23 cellular contexts compared by ENCODE assay signal in the genomic region with DNA sequence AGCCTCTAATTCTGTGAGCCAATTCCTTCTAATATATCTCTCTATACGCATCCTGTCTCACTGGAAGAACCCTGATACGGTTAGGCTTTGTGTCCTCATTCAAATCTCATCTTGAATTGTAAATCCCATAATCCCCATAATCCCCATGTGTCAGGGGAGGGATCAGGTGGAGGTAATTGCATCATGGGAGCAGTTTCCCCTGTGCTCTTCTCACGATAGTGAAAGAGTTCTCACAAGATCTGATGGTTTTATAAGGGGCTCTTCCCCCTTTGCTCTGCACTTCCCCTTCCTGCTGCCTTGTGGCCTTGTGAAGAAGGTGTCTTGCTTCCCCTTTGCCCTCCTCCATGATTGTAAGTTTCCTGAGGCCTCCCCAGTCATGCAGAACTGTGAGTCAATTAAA.
DNase-seq lines count a peak whose midpoint lies in the region; ATAC-seq, FAIRE-seq and TF ChIP-seq lines count a peak whose summit lies in the region.
"Had no signal": no experiment of that assay in that cellular context is flagged by ENCODE, and none has a peak within 500 bp of the region (broad histone marks: within the 10 kb centered on the region; RNA-seq: fewer than 3 reads in every experiment).

No MANE protein-coding gene starts in this region.

- peaks cover 2 to 7% of the 10 kb centered on the region in 2 donors for H3K36me3 Mint-ChIP-seq in CD14-positive monocyte
- peaks cover 10% of the 10 kb centered on the region for H3K36me3 Mint-ChIP-seq in astrocyte (ENCODE audit: low read depth, unreplicated experiment)
- H3K36me3 Mint-ChIP-seq: natural killer cell treated with Interleukin-12 subunit alpha and Interleukin-12 subunit beta and Interleukin-15 and Interleukin-18, amount 100 ng/mL, for 72 hours had no signal

- H3K27me3 ChIP-seq in astrocyte (ENCODE audit: insufficient read depth, low read length) (no peaks in the 10 kb centered on the region), adrenal gland (no peaks in the 10 kb centered on the region)
- H3K27me3 ChIP-seq: gastroesophageal sphincter had no signal

- H3K4me1 ChIP-seq in astrocyte (ENCODE audit: insufficient read depth, low read length) (no peaks in the 10 kb centered on the region), adrenal gland (replicated peaks in 1 of 2) (peaks cover 7 to 17% of the 10 kb centered on the region in 2 donors)
- H3K4me1 ChIP-seq: gastroesophageal sphincter had no signal

- H3K36me3 ChIP-seq in astrocyte (ENCODE audit: insufficient read depth, low read length) (no peaks in the 10 kb centered on the region), adrenal gland (replicated peaks in 1 of 2) (no peaks in the 10 kb centered on the region)
- H3K36me3 ChIP-seq: gastroesophageal sphincter had no signal

- FAIRE-seq in astrocyte (lab: Jason Lieb, UNC): no peak
- FAIRE-seq: urothelium cell line had no signal

- 69 to 91% (median 79%) methylated on average over 3 of the region's 3 CpGs for WGBS in adrenal gland, 4 donors

- H3K4me3 ChIP-seq in astrocyte (ENCODE audit: insufficient read depth, low read depth, low read length) (no peak overlapping the region), adrenal gland (no peak overlapping the region)
- H3K4me3 ChIP-seq: gastroesophageal sphincter had no signal

- H3K79me2 ChIP-seq in astrocyte (ENCODE audit: insufficient read depth, low read length): no peaks in the 10 kb centered on the region

- peaks cover 9% of the 10 kb centered on the region for H3K4me1 Mint-ChIP-seq in CD14-positive monocyte
- H3K4me1 Mint-ChIP-seq in astrocyte (ENCODE audit: low read depth, unreplicated experiment): peaks cover 5% of the 10 kb centered on the region

- H3K27ac Mint-ChIP-seq in CD14-positive monocyte (peak overlapping the region in 5 of 7 donors; percentile 43 to 85 (median 67)), astrocyte (ENCODE audit: unreplicated experiment) (no peak overlapping the region)
- H3K27ac Mint-ChIP-seq: natural killer cell treated with Interleukin-12 subunit alpha and Interleukin-12 subunit beta and Interleukin-15 and Interleukin-18, amount 100 ng/mL, for 72 hours had no signal

- DNase-seq in CD14-positive monocyte (ENCODE audit: low spot score) (no peak), Kasumi-1 (lab: John Stamatoyannopoulos, UW) (peak; percentile 56 to 61), SKM-1 (lab: John Stamatoyannopoulos, UW; ENCODE audit: unreplicated experiment) (peak; percentile 7), astrocyte (ENCODE audit: low read depth) (no peak), NCI-H2081 (lab: John Stamatoyannopoulos, UW) (no peak), superior temporal gyrus (ENCODE audit: extremely low spot score) (no peak), adrenal gland (no peak)
- DNase-seq: activated T-cell treated with anti-CD3 and anti-CD28 coated beads, Interleukin-2, amount 50 U/mL, for 48 hours; left cardiac atrium; mesenchymal stem cell; MM.1S; NCI-H187; NCI-H226; posterior cingulate gyrus; stimulated activated CD4-positive, alpha-beta T cell treated with anti-CD3 and anti-CD28 coated beads, Interleukin-2, amount 100 ng/mL, for 24 hours had no signal

- no peak overlapping the region for H3K27ac ChIP-seq in astrocyte (ENCODE audit: low read depth, low read length)
- no peak overlapping the region for H3K27ac ChIP-seq in adrenal gland
- H3K27ac ChIP-seq: C4-2B, gastroesophageal sphincter, RWPE1, VCaP had no signal

- no peak for TF ChIP-seq POLR2A in adrenal gland (IDR thresholded peaks at IDR 0.05)

- no peaks in the 10 kb centered on the region for H4K20me1 ChIP-seq in astrocyte (ENCODE audit: insufficient read depth, low read length)

- no peak for TF ChIP-seq CTCF in CD14-positive monocyte (IDR thresholded peaks at IDR 0.05)
- TF ChIP-seq CTCF in astrocyte (IDR thresholded peaks at IDR 0.05; ENCODE audit: insufficient read depth, low read depth, low read length): no peak
- TF ChIP-seq CTCF in adrenal gland (IDR thresholded peaks at IDR 0.05): no peak

- no peak for ATAC-seq in HG02870 (IDR thresholded peaks at IDR 0.05; ENCODE audit: unreplicated experiment)
- ATAC-seq: gastroesophageal sphincter; left cardiac atrium; natural killer cell treated with Interleukin-12 subunit alpha and Interleukin-12 subunit beta and Interleukin-15 and Interleukin-18, amount 100 ng/mL, for 72 hours had no signal

- no peak overlapping the region for H2AFZ ChIP-seq in astrocyte (ENCODE audit: low read depth, low read length)

- intact Hi-C loops in CD14-positive monocyte (cut with micrococcal nuclease) (no loop called here), adrenal gland (cut with DNase I) (no loop called here)

- no peak overlapping the region for H3K4me3 Mint-ChIP-seq in CD14-positive monocyte
- peak overlapping the region; percentile 60 for H3K4me3 Mint-ChIP-seq in astrocyte (ENCODE audit: unreplicated experiment)
- H3K4me3 Mint-ChIP-seq: central memory CD8-positive, alpha-beta T cell; natural killer cell treated with Interleukin-12 subunit alpha and Interleukin-12 subunit beta and Interleukin-15 and Interleukin-18, amount 100 ng/mL, for 72 hours had no signal

- peaks cover 16 to 35% (median 22%) of the 10 kb centered on the region in 7 donors for H3K9me3 Mint-ChIP-seq in CD14-positive monocyte
- H3K9me3 Mint-ChIP-seq in astrocyte (ENCODE audit: unreplicated experiment): peaks cover 5% of the 10 kb centered on the region
- H3K9me3 Mint-ChIP-seq: natural killer cell treated with Interleukin-12 subunit alpha and Interleukin-12 subunit beta and Interleukin-15 and Interleukin-18, amount 100 ng/mL, for 72 hours had no signal

- H3K9me3 ChIP-seq in astrocyte (ENCODE audit: insufficient read depth, low read depth, low read length): no peaks in the 10 kb centered on the region
- H3K9me3 ChIP-seq in adrenal gland (replicated peaks in 1 of 3): no peaks in the 10 kb centered on the region
- H3K9me3 ChIP-seq: gastroesophageal sphincter had no signal

- H3K9ac ChIP-seq in astrocyte (ENCODE audit: low read length): no peak overlapping the region

- H3K27me3 Mint-ChIP-seq in CD14-positive monocyte (ENCODE audit: low read depth in 3 of 3): peaks cover 0 to 2% (median 0%) of the 10 kb centered on the region in 3 donors
- no peaks in the 10 kb centered on the region for H3K27me3 Mint-ChIP-seq in astrocyte (ENCODE audit: low read depth, unreplicated experiment)
- H3K27me3 Mint-ChIP-seq: central memory CD8-positive, alpha-beta T cell; natural killer cell treated with Interleukin-12 subunit alpha and Interleukin-12 subunit beta and Interleukin-15 and Interleukin-18, amount 100 ng/mL, for 72 hours had no signal

- H3K4me2 ChIP-seq in astrocyte (ENCODE audit: low read length): no peak overlapping the region

Comparison
In these comparisons a context has a peak if more than half of its experiments do, and no peak if none do; other contexts are left out.
1. DNase-seq: peak in Kasumi-1 (2 of 2) and SKM-1 (single experiment); none in CD14-positive monocyte (single experiment), astrocyte (single experiment), NCI-H2081 (0 of 2), superior temporal gyrus (single experiment) and adrenal gland (0 of 7).